ENCODE assay signal across 1 cellular context in the genomic region with DNA sequence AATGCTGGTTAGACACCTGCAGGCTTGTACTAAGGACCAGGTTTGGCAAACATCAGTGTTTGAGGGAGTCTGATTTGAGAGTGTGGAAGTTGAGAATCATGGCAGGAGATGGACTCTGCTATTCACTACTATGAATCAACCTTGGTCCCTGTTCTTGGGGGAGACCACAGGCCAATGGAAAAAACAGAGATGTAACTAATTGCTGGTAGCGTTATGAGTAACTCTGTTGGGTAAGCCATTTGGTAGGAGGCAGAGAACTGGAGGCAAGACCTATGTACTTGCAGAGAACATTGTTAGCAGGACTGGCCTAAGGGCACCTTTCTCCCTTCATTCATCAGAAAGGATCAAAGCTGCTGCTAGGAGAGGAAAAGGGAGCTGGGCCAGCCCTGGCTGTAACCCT.
TF ChIP-seq lines count a peak whose summit lies in the region.

No MANE protein-coding gene starts in this region.

TF ChIP-seq in GM12878, 131 proteins besides CTCF, POLR2A, EP300 and RAD21:
- TF ChIP-seq SREBF1 (IDR thresholded peaks at IDR 0.05; ENCODE audit: low read length) (no peak), SUZ12 (IDR thresholded peaks at IDR 0.05; ENCODE audit: unreplicated experiment) (no peak), NR2F1 (conservative IDR thresholded peaks at IDR 0.05) (no peak), KDM1A (IDR thresholded peaks at IDR 0.05; ENCODE audit: borderline replicate concordance) (no peak), POU2F2 (IDR thresholded peaks at IDR 0.05; ENCODE audit: borderline replicate concordance, low read depth, low read length) (no peak), HDGF (IDR thresholded peaks at IDR 0.05) (no peak), BRCA1 (IDR thresholded peaks at IDR 0.05; ENCODE audit: low read depth, low read length) (no peak), CREM (IDR thresholded peaks at IDR 0.05; ENCODE audit: low read depth) (no peak), RFX5 (IDR thresholded peaks at IDR 0.05; ENCODE audit: low read depth, low read length) (no peak), MTA2 (IDR thresholded peaks at IDR 0.05; ENCODE audit: low read depth) (no peak), BHLHE40 (IDR thresholded peaks at IDR 0.05; ENCODE audit: borderline replicate concordance in 1 of 2, low read depth in 2 of 2, low read length in 1 of 2) (no peak)
- TF ChIP-seq, protein P1, sequence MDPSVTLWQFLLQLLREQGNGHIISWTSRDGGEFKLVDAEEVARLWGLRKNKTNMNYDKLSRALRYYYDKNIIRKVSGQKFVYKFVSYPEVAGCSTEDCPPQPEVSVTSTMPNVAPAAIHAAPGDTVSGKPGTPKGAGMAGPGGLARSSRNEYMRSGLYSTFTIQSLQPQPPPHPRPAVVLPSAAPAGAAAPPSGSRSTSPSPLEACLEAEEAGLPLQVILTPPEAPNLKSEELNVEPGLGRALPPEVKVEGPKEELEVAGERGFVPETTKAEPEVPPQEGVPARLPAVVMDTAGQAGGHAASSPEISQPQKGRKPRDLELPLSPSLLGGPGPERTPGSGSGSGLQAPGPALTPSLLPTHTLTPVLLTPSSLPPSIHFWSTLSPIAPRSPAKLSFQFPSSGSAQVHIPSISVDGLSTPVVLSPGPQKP (IDR thresholded peaks at IDR 0.05; ENCODE audit: low read depth, low read length), result no peak
- TF ChIP-seq, protein P2, sequence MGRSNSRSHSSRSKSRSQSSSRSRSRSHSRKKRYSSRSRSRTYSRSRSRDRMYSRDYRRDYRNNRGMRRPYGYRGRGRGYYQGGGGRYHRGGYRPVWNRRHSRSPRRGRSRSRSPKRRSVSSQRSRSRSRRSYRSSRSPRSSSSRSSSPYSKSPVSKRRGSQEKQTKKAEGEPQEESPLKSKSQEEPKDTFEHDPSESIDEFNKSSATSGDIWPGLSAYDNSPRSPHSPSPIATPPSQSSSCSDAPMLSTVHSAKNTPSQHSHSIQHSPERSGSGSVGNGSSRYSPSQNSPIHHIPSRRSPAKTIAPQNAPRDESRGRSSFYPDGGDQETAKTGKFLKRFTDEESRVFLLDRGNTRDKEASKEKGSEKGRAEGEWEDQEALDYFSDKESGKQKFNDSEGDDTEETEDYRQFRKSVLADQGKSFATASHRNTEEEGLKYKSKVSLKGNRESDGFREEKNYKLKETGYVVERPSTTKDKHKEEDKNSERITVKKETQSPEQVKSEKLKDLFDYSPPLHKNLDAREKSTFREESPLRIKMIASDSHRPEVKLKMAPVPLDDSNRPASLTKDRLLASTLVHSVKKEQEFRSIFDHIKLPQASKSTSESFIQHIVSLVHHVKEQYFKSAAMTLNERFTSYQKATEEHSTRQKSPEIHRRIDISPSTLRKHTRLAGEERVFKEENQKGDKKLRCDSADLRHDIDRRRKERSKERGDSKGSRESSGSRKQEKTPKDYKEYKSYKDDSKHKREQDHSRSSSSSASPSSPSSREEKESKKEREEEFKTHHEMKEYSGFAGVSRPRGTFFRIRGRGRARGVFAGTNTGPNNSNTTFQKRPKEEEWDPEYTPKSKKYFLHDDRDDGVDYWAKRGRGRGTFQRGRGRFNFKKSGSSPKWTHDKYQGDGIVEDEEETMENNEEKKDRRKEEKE (IDR thresholded peaks at IDR 0.05), result no peak
- TF ChIP-seq, protein P3, sequence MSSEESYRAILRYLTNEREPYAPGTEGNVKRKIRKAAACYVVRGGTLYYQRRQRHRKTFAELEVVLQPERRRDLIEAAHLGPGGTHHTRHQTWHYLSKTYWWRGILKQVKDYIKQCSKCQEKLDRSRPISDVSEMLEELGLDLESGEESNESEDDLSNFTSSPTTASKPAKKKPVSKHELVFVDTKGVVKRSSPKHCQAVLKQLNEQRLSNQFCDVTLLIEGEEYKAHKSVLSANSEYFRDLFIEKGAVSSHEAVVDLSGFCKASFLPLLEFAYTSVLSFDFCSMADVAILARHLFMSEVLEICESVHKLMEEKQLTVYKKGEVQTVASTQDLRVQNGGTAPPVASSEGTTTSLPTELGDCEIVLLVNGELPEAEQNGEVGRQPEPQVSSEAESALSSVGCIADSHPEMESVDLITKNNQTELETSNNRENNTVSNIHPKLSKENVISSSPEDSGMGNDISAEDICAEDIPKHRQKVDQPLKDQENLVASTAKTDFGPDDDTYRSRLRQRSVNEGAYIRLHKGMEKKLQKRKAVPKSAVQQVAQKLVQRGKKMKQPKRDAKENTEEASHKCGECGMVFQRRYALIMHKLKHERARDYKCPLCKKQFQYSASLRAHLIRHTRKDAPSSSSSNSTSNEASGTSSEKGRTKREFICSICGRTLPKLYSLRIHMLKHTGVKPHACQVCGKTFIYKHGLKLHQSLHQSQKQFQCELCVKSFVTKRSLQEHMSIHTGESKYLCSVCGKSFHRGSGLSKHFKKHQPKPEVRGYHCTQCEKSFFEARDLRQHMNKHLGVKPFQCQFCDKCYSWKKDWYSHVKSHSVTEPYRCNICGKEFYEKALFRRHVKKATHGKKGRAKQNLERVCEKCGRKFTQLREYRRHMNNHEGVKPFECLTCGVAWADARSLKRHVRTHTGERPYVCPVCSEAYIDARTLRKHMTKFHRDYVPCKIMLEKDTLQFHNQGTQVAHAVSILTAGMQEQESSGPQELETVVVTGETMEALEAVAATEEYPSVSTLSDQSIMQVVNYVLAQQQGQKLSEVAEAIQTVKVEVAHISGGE (CRISPR knock-in tag; IDR thresholded peaks at IDR 0.05), result no peak
- TF ChIP-seq, protein P4, sequence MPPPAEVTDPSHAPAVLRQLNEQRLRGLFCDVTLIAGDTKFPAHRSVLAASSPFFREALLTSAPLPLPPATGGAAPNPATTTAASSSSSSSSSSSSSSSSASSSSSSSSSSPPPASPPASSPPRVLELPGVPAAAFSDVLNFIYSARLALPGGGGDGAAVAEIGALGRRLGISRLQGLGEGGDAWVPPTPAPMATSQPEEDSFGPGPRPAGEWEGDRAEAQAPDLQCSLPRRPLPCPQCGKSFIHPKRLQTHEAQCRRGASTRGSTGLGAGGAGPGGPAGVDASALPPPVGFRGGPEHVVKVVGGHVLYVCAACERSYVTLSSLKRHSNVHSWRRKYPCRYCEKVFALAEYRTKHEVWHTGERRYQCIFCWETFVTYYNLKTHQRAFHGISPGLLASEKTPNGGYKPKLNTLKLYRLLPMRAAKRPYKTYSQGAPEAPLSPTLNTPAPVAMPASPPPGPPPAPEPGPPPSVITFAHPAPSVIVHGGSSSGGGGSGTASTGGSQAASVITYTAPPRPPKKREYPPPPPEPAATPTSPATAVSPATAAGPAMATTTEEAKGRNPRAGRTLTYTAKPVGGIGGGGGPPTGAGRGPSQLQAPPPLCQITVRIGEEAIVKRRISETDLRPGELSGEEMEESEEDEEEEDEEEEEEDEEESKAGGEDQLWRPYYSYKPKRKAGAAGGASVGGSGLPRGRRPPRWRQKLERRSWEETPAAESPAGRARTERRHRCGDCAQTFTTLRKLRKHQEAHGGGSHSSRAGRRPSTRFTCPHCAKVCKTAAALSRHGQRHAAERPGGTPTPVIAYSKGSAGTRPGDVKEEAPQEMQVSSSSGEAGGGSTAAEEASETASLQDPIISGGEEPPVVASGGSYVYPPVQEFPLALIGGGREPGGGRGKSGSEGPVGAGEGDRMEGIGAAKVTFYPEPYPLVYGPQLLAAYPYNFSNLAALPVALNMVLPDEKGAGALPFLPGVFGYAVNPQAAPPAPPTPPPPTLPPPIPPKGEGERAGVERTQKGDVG (CRISPR knock-in tag; IDR thresholded peaks at IDR 0.05), result no peak
